ENCODE assay signal across 1 cellular context in the genomic region with DNA sequence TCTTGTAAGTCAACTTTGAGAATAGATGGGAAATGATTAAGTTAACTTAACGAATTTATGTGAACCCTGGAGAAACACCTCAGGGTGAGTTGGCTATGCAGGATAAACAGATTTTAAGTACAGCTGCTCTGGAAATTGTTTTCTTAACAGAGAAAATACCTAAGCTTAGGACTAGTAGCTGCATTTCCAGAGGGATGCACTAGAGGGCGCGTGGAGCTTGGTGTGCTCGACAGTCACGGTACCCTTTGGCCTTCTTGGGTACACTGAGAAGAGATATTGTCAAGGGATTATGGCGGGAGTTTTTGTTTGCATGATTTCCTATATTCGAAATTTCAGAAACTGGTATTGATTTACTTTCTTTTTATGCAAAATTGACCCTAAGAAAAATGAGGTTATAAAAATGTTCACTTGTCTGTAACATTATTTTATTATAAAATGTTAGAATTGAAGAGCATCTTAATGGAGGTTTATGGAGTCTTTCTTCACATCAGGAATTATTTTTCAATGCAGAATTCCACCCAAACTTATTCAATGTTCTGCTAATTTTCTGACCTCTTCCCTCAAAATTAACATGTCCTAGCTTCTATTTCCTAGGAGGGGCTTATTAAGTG.
TF ChIP-seq lines count a peak whose summit lies in the region.

No MANE protein-coding gene starts in this region.

TF ChIP-seq in H1, 55 proteins besides CTCF, POLR2A, EP300 and RAD21:
- TF ChIP-seq BACH1 (IDR thresholded peaks at IDR 0.05; ENCODE audit: low read length), result no peak
- TF ChIP-seq, protein P1, sequence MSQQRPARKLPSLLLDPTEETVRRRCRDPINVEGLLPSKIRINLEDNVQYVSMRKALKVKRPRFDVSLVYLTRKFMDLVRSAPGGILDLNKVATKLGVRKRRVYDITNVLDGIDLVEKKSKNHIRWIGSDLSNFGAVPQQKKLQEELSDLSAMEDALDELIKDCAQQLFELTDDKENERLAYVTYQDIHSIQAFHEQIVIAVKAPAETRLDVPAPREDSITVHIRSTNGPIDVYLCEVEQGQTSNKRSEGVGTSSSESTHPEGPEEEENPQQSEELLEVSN (IDR thresholded peaks at IDR 0.05), result peak; percentile 49; the same call in 1 of the 2 replicates
